21 cellular contexts compared by ENCODE assay signal in the genomic region with DNA sequence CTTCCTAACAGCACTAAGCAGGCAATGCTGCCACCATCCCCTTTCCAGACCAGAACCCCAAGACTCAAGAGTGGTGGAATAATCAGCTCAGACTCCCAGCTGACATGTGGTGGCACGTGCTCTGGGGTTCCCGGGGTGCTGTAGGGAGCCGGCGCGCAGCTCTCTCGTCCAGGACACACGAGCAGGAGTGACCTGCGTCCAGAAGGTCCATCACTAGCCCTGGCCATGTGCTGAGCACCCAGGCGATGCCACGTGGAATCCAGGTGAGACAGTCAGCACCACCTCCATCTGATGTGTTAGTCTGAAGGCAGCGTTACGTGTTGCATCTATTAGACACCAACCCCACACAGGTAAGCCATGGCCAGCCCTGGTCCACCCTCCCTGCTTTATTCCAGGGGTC.
A peak's percentile ranks its signal among the peaks of the same experiment; 100 is the strongest.
DNase-seq lines count a peak whose midpoint lies in the region; ATAC-seq and TF ChIP-seq lines count a peak whose summit lies in the region.
"Had no signal": no experiment of that assay in that cellular context is flagged by ENCODE, and none has a peak within 500 bp of the region (broad histone marks: within the 10 kb centered on the region; RNA-seq: fewer than 3 reads in every experiment).

No MANE protein-coding gene starts in this region.

- H3K27ac Mint-ChIP-seq in endodermal cell: peak overlapping the region; percentile 39
- H3K27ac Mint-ChIP-seq in neural progenitor cell: peak overlapping the region; percentile 34
- H3K27ac Mint-ChIP-seq: activated CD8-positive, alpha-beta memory T cell treated with anti-CD3 and anti-CD28 coated beads, Interleukin-2, amount 10 ng/mL, durations not matched to agents 7 days and 5 days; activated naive CD8-positive, alpha-beta T cell had no signal

- H3K36me3 ChIP-seq in endodermal cell (ENCODE audit: control insufficient read depth, insufficient read depth, low read length) (peaks cover 27% of the 10 kb centered on the region), neural progenitor cell (no peaks in the 10 kb centered on the region)

- H3K4me3 Mint-ChIP-seq in endodermal cell: no peak overlapping the region
- H3K4me3 Mint-ChIP-seq in neural progenitor cell: no peak overlapping the region
- H3K4me3 Mint-ChIP-seq: activated CD8-positive, alpha-beta memory T cell treated with anti-CD3 and anti-CD28 coated beads, Interleukin-2, amount 10 ng/mL, durations not matched to agents 7 days and 5 days; activated naive CD8-positive, alpha-beta T cell; naive thymus-derived CD4-positive, alpha-beta T cell had no signal

- H3K4me1 Mint-ChIP-seq in endodermal cell (peaks cover under 1% of the 10 kb centered on the region), neural progenitor cell (peaks cover 36% of the 10 kb centered on the region)
- H3K4me1 Mint-ChIP-seq: activated CD8-positive, alpha-beta memory T cell treated with anti-CD3 and anti-CD28 coated beads, Interleukin-2, amount 10 ng/mL, durations not matched to agents 7 days and 5 days had no signal

- TF ChIP-seq CTCF in endodermal cell (conservative IDR thresholded peaks at IDR 0.05) (no peak), neural progenitor cell (IDR thresholded peaks at IDR 0.05) (no peak)

- H3K27me3 ChIP-seq in right cardiac atrium (ENCODE audit: control insufficient read depth, insufficient read depth): no peaks in the 10 kb centered on the region
- no peaks in the 10 kb centered on the region for H3K27me3 ChIP-seq in endodermal cell (ENCODE audit: control insufficient read depth, insufficient read depth, low read length, poor library complexity, severe bottlenecking)
- H3K27me3 ChIP-seq in neural progenitor cell: no peaks in the 10 kb centered on the region
- H3K27me3 ChIP-seq: BLaER1 had no signal

- peaks cover 92% of the 10 kb centered on the region for H4K20me1 ChIP-seq in neural progenitor cell (ENCODE audit: low read depth)

- H3K36me3 Mint-ChIP-seq in endodermal cell (ENCODE audit: low read depth): peaks cover 32% of the 10 kb centered on the region
- H3K36me3 Mint-ChIP-seq in neural progenitor cell: peaks cover 41% of the 10 kb centered on the region
- H3K36me3 Mint-ChIP-seq: activated naive CD8-positive, alpha-beta T cell had no signal

- peak; percentile 72 for DNase-seq in cardiac septum (ENCODE audit: low spot score)
- DNase-seq in right cardiac atrium: no peak
- DNase-seq in endodermal cell: no peak
- DNase-seq in neural progenitor cell (ENCODE audit: low spot score): no peak
- DNase-seq in ureter (ENCODE audit: low spot score): no peak
- no peak for DNase-seq in medulla oblongata (ENCODE audit: extremely low spot score)
- DNase-seq in HUDEP-2 (lab: John Stamatoyannopoulos, UW; ENCODE audit: unreplicated experiment in 76 of 76): no peak
- DNase-seq: activated CD4-positive, alpha-beta T cell treated with anti-CD3 and anti-CD28 coated beads for 48 hours; activated CD8-positive, alpha-beta memory T cell treated with anti-CD3 and anti-CD28 coated beads, Interleukin-2, amount 10 ng/mL, durations not matched to agents 7 days and 5 days; DND-41; Kasumi-1; naive thymus-derived CD4-positive, alpha-beta T cell; NCI-H1048; NCI-H187; NCI-H526; SK-N-SH; T-helper 2 cell had no signal

- H3K9ac ChIP-seq in endodermal cell (ENCODE audit: extremely low read depth, low read length, poor library complexity, severe bottlenecking): no peak overlapping the region
- H3K9ac ChIP-seq in neural progenitor cell: no peak overlapping the region
- H3K9ac ChIP-seq: BLaER1, SK-N-SH had no signal

- WGBS in right cardiac atrium: 81% methylated on average over 12 of the region's 12 CpGs
- 94 to 99% methylated on average over 12 of the region's 12 CpGs for WGBS in endodermal cell (ENCODE audit: insufficient coverage in 1 of 2, insufficient read length in 1 of 2), 2 experiments

- peaks cover 70% of the 10 kb centered on the region for H3K79me2 ChIP-seq in neural progenitor cell (ENCODE audit: low read depth)

- H3K4me3 ChIP-seq in right cardiac atrium (ENCODE audit: low read length) (no peak overlapping the region), endodermal cell (ENCODE audit: low read length) (no peak overlapping the region), neural progenitor cell (no peak overlapping the region)
- H3K4me3 ChIP-seq: BLaER1 had no signal

- no peak for ATAC-seq in right cardiac atrium
- ATAC-seq in GM21737 (IDR thresholded peaks at IDR 0.05; ENCODE audit: unreplicated experiment): no peak
- ATAC-seq: activated CD8-positive, alpha-beta memory T cell treated with anti-CD3 and anti-CD28 coated beads, Interleukin-2, amount 10 ng/mL, durations not matched to agents 7 days and 5 days; left lobe of liver; naive thymus-derived CD4-positive, alpha-beta T cell had no signal

- intact Hi-C loops in cardiac septum (cut with DNase I): loop anchor here (5.0 to 10.0 kb wide), 3 partner anchors 98 to 239 kb away; no protein-coding TSS in a partner anchor
- intact Hi-C loops in right cardiac atrium (cut with DNase I): no loop called here

- H3K4me1 ChIP-seq in right cardiac atrium (ENCODE audit: control insufficient read depth, insufficient read depth, low read length) (peaks cover 41% of the 10 kb centered on the region), endodermal cell (ENCODE audit: control insufficient read depth, insufficient read depth, low read length) (peaks cover 3% of the 10 kb centered on the region), neural progenitor cell (peaks cover 3% of the 10 kb centered on the region)

- H3K9me3 ChIP-seq in right cardiac atrium (ENCODE audit: control insufficient read depth, low read length) (no peaks in the 10 kb centered on the region), endodermal cell (ENCODE audit: control insufficient read depth, low read length) (no peaks in the 10 kb centered on the region), neural progenitor cell (ENCODE audit: low read depth) (no peaks in the 10 kb centered on the region)
- H3K9me3 ChIP-seq: BLaER1, SK-N-SH had no signal

- no peaks in the 10 kb centered on the region for H3K27me3 Mint-ChIP-seq in endodermal cell (ENCODE audit: insufficient read depth)
- peaks cover 7% of the 10 kb centered on the region for H3K27me3 Mint-ChIP-seq in neural progenitor cell (ENCODE audit: insufficient read depth, low read depth)
- H3K27me3 Mint-ChIP-seq: activated CD8-positive, alpha-beta memory T cell treated with anti-CD3 and anti-CD28 coated beads, Interleukin-2, amount 10 ng/mL, durations not matched to agents 7 days and 5 days; activated naive CD8-positive, alpha-beta T cell; naive thymus-derived CD4-positive, alpha-beta T cell had no signal

- H3K27ac ChIP-seq in right cardiac atrium (ENCODE audit: low read length): no peak overlapping the region
- H3K27ac ChIP-seq in endodermal cell (ENCODE audit: low read depth, low read length): no peak overlapping the region
- no peak overlapping the region for H3K27ac ChIP-seq in neural progenitor cell
- H3K27ac ChIP-seq: BLaER1 had no signal

- no peak overlapping the region for H2AFZ ChIP-seq in neural progenitor cell (replicated peaks)

- H3F3A ChIP-seq in neural progenitor cell (ENCODE audit: low read depth): no peaks in the 10 kb centered on the region

- no peak overlapping the region for H3K4me2 ChIP-seq in neural progenitor cell
- H3K4me2 ChIP-seq: BLaER1, SK-N-SH had no signal

- H3K9me3 Mint-ChIP-seq in endodermal cell (no peaks in the 10 kb centered on the region), neural progenitor cell (no peaks in the 10 kb centered on the region)
- H3K9me3 Mint-ChIP-seq: naive thymus-derived CD4-positive, alpha-beta T cell had no signal
